In genomic region chr19:13790354-13790753, GRCh38 we compare ENCODE assay signal across 11 cellular contexts. TPM values are rescaled to one million over a fixed set of nuclear protein-coding genes. Genes with fewer than 3 reads are reported as not detected.
A peak's percentile ranks its signal among the peaks of the same experiment; 100 is the strongest.
DNase-seq lines count a peak whose midpoint lies in the region; FAIRE-seq and TF ChIP-seq lines count a peak whose summit lies in the region.
"Had no signal": no experiment of that assay in that cellular context is flagged by ENCODE, and none has a peak within 500 bp of the region (broad histone marks: within the 10 kb centered on the region; RNA-seq: fewer than 3 reads in every experiment).

No MANE protein-coding gene starts in this region.

- H3K4me1 ChIP-seq in transverse colon (peaks cover 0 to 35% (median 25%) of the 10 kb centered on the region in 4 donors), right atrium auricular region (peaks cover 0 to 32% of the 10 kb centered on the region in 2 donors)

- peak; percentile 14 for DNase-seq in activated naive CD4-positive, alpha-beta T cell treated with Interleukin-2 at 50 U/mL for 16 hours
- DNase-seq in activated naive CD4-positive, alpha-beta T cell (lab: John Stamatoyannopoulos, UW) = no peak
- DNase-seq in OCI-M1 (lab: John Stamatoyannopoulos, UW) (peak; percentile 78), cardiac fibroblast (ENCODE audit: low read depth in 2 of 2) (peak; percentile 38 to 42), frontal cortex (ENCODE audit: low spot score in 2 of 2) (no peak), transverse colon (no peak), right atrium auricular region (ENCODE audit: low spot score) (no peak)
- DNase-seq in stimulated activated CD8-positive, alpha-beta memory T cell treated with anti-CD3 and anti-CD28 coated beads, Interleukin-7, amount 100 ng/mL, for 4 hours (ENCODE audit: low read depth in 2 of 2) = peak; percentile 21
- DNase-seq: activated CD8-positive, alpha-beta memory T cell treated with anti-CD3 and anti-CD28 coated beads for 24 hours; H7 had no signal

- H3K36me3 ChIP-seq in transverse colon (no peaks in the 10 kb centered on the region), right atrium auricular region (no peaks in the 10 kb centered on the region)

- no peaks in the 10 kb centered on the region for H3K27me3 ChIP-seq in transverse colon
- no peaks in the 10 kb centered on the region for H3K27me3 ChIP-seq in right atrium auricular region

- no peak overlapping the region for H3K4me3 ChIP-seq in cardiac fibroblast (replicated peaks in 1 of 2; ENCODE audit: low read depth in 2 of 2, low read length in 2 of 2)
- no peak overlapping the region for H3K4me3 ChIP-seq in transverse colon
- no peak overlapping the region for H3K4me3 ChIP-seq in right atrium auricular region

- in situ Hi-C loops in transverse colon (cut with MboI; ENCODE audit: low pct_ligation_motif_present in 1 of 4, low pct_unique_long_range_greater_than_20kb in 1 of 4, low sequenced_read_pairs in 3 of 4) = no loop called here

- 72 to 74% methylated on average over 7 to 8 of the region's 8 CpGs for WGBS in transverse colon (ENCODE audit: low coverage in 1 of 2), 2 donors

- H3K27ac ChIP-seq in transverse colon = no peak overlapping the region
- H3K27ac ChIP-seq in right atrium auricular region = no peak overlapping the region
- H3K27ac ChIP-seq: epithelial cell of prostate had no signal

- TF ChIP-seq CTCF in cardiac fibroblast (IDR thresholded peaks at IDR 0.05; ENCODE audit: low read depth, low read length) (no peak), transverse colon (IDR thresholded peaks at IDR 0.05) (no peak), right atrium auricular region (IDR thresholded peaks at IDR 0.05) (no peak)

- intact Hi-C loops in transverse colon (cut with DNase I; ENCODE audit: low total_unique reads) = loop anchor here (5.0 kb wide), 1 partner anchor 57 kb away; no protein-coding TSS in a partner anchor

- TF ChIP-seq POLR2A in transverse colon (IDR thresholded peaks at IDR 0.05) = no peak

- no peak for TF ChIP-seq EP300 in transverse colon (IDR thresholded peaks at IDR 0.05; ENCODE audit: low read depth)

- no peak for FAIRE-seq in frontal cortex (lab: Jason Lieb, UNC)

- H3K9me3 ChIP-seq in transverse colon (no peaks in the 10 kb centered on the region), right atrium auricular region (no peaks in the 10 kb centered on the region)

RNA-seq across cellular contexts. Expression of gene ZSWIM4, which starts 4.9 kb away (rescaled TPM):
- total RNA-seq in frontal cortex (6.9 TPM), transverse colon (1 to 10 TPM; 2.3 to 5.1 (median 2.9) TPM), right atrium auricular region (1 to 10 TPM; 5.7 to 9.8 TPM)

RNA-seq across cellular contexts. Expression of gene C19orf53, which starts 16.1 kb away (rescaled TPM):
- total RNA-seq in frontal cortex (20.8 TPM), transverse colon (100 to 1,000 TPM in 2 of 4 donors, 10 to 100 TPM in 2; 48.6 to 111 (median 94.2) TPM), right atrium auricular region (100 to 1,000 TPM; 272 to 304 TPM)

RNA-seq across cellular contexts. Expression of gene MRI1, which starts 26.0 kb away (rescaled TPM):
- total RNA-seq in frontal cortex = 15.9 TPM
- total RNA-seq in transverse colon = 100 to 1,000 TPM in 2 of 4 donors, 10 to 100 TPM in 2; 63.0 to 304 (median 99.2) TPM
- total RNA-seq in right atrium auricular region = 10 to 100 TPM; 18.2 to 19.4 TPM

Comparison
In these comparisons a context has a peak if more than half of its experiments do, and no peak if none do; other contexts are left out.
1. DNase-seq: peak in activated naive CD4-positive, alpha-beta T cell treated with Interleukin-2 at 50 U/mL for 16 hours (single experiment), OCI-M1 (single experiment), cardiac fibroblast (2 of 2) and stimulated activated CD8-positive, alpha-beta memory T cell treated with anti-CD3 and anti-CD28 coated beads, Interleukin-7, amount 100 ng/mL, for 4 hours (2 of 2); none in activated naive CD4-positive, alpha-beta T cell (0 of 4), frontal cortex (0 of 2), transverse colon (single experiment) and right atrium auricular region (single experiment).